1 cellular context compared by ENCODE assay signal in genomic region chr20:37386505-37387201, GRCh38.
TF ChIP-seq lines count a peak whose summit lies in the region.

No MANE protein-coding gene starts in this region.

TF ChIP-seq in WTC11, 78 proteins besides CTCF, POLR2A, EP300 and RAD21 (continued from another document):
- TF ChIP-seq FOXP4 (CRISPR knock-in tag; IDR thresholded peaks at IDR 0.05): no peak
- TF ChIP-seq PRDM15 (CRISPR knock-in tag; IDR thresholded peaks at IDR 0.05): no peak
- no peak for TF ChIP-seq TP53 (CRISPR knock-in tag; IDR thresholded peaks at IDR 0.05)
- no peak for TF ChIP-seq AFF4 (CRISPR knock-in tag; IDR thresholded peaks at IDR 0.05; ENCODE audit: borderline replicate concordance)
- no peak for TF ChIP-seq E2F1 (CRISPR knock-in tag; IDR thresholded peaks at IDR 0.05)
- no peak for TF ChIP-seq IRF1 (CRISPR knock-in tag; IDR thresholded peaks at IDR 0.05)
- TF ChIP-seq ZNF425 (CRISPR knock-in tag; conservative IDR thresholded peaks at IDR 0.05): no peak
- no peak for TF ChIP-seq USF2 (CRISPR knock-in tag; IDR thresholded peaks at IDR 0.05)
- no peak for TF ChIP-seq JAZF1 (CRISPR knock-in tag; IDR thresholded peaks at IDR 0.05)
- no peak for TF ChIP-seq ZNF317 (CRISPR knock-in tag; IDR thresholded peaks at IDR 0.05; ENCODE audit: borderline replicate concordance, low read depth)
TF ChIP-seq in WTC11: peak in this region for 0.
